ENCODE assay signal across 19 cellular contexts in the genomic region with DNA sequence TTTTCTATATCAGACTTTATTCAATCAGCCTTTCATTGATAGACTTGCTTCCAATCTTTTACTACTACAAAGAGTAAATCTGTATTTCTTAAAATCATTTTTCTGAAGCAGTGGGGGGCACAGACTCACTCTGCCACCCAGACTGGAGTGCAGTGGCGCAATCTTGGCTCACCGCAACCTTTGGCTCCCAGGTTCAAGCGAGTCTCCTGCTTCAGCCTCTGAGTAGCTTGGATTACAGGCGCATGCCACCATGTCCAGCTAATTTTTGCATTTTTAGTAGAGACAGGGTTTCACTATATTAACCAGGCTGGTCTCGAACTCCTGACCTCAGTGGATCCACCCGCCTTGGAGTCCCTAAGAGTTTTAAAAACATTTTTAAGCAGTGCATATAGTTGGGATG.
"Had no signal": no experiment of that assay in that cellular context is flagged by ENCODE, and none has a peak within 500 bp of the region (broad histone marks: within the 10 kb centered on the region; RNA-seq: fewer than 3 reads in every experiment).

No MANE protein-coding gene starts in this region.

- H3K27me3 ChIP-seq: colonic mucosa, foreskin keratinocyte, heart right ventricle, left lung had no signal

- H3K9me3 ChIP-seq: colonic mucosa, lower lobe of right lung, mucosa of descending colon had no signal

- H3K36me3 ChIP-seq: colonic mucosa, heart right ventricle, left lung, lower lobe of right lung had no signal

- H3K4me3 ChIP-seq: colonic mucosa, heart right ventricle, left lung, lower lobe of right lung, mucosa of descending colon had no signal

- H3K27ac ChIP-seq: colonic mucosa, epithelial cell of prostate, foreskin keratinocyte, heart right ventricle, left lung, lower lobe of right lung had no signal

- H3K4me1 ChIP-seq: colonic mucosa, foreskin keratinocyte, heart right ventricle, left lung, lower lobe of right lung had no signal

- ATAC-seq: effector memory CD8-positive, alpha-beta T cell; esophagus mucosa; foreskin keratinocyte; heart right ventricle; left cardiac atrium; left lung; left ventricle myocardium superior; lower lobe of right lung; mucosa of descending colon had no signal

- DNase-seq: colonic mucosa; cortex of kidney; effector CD8-positive, alpha-beta T cell; effector memory CD8-positive, alpha-beta T cell; endodermal cell; erythroblast; foreskin keratinocyte; glutamatergic neuron; head of caudate nucleus; heart right ventricle; hippocampal formation; left cardiac atrium; left lung; left ventricle myocardium superior; lower lobe of right lung; mesenchymal stem cell; mucosa of descending colon had no signal
